In the genomic region with DNA sequence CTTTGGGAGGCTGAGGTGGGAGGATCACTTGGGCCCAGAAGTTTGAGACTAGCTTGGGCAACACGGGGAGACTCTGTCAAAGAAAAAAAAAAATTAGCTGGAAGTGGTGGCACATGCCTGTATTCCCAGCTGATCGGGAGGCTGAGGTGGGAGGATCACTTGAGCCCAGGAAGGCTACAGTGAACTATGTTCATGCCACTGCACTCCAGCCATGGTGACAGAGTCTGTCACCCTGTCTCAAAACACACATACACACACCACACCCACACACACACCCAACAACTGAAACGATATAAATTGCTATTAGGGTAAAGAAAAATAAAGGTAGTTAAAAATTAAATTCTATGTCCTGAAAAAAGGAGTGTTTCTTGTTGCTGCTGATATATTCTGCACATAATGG, we compare ENCODE assay signal across 1 cellular context.
TF ChIP-seq lines count a peak whose summit lies in the region.

No MANE protein-coding gene starts in this region.

TF ChIP-seq in GM12878, 131 proteins besides CTCF, POLR2A, EP300 and RAD21:
- TF ChIP-seq JUND (IDR thresholded peaks at IDR 0.05; ENCODE audit: low read depth, low read length) (no peak), BCL11A (IDR thresholded peaks at IDR 0.05; ENCODE audit: low read depth, low read length) (no peak), CEBPB (IDR thresholded peaks at IDR 0.05; ENCODE audit: borderline replicate concordance in 1 of 2, low read depth in 2 of 2, low read length in 2 of 2) (no peak), NR2C1 (IDR thresholded peaks at IDR 0.05) (no peak), LARP7 (IDR thresholded peaks at IDR 0.05) (no peak), TCF7 (IDR thresholded peaks at IDR 0.05; ENCODE audit: borderline replicate concordance) (no peak), GATAD2B (conservative IDR thresholded peaks at IDR 0.05; ENCODE audit: low read depth) (no peak), FOXM1 (IDR thresholded peaks at IDR 0.05; ENCODE audit: low read depth, low read length) (no peak), SREBF1 (IDR thresholded peaks at IDR 0.05; ENCODE audit: low read length) (no peak), NFXL1 (IDR thresholded peaks at IDR 0.05; ENCODE audit: borderline replicate concordance) (no peak), MEF2A (IDR thresholded peaks at IDR 0.05; ENCODE audit: insufficient read depth, low read depth, low read length) (no peak), GABPA (IDR thresholded peaks at IDR 0.05; ENCODE audit: low read depth) (no peak)
- TF ChIP-seq, protein P1, sequence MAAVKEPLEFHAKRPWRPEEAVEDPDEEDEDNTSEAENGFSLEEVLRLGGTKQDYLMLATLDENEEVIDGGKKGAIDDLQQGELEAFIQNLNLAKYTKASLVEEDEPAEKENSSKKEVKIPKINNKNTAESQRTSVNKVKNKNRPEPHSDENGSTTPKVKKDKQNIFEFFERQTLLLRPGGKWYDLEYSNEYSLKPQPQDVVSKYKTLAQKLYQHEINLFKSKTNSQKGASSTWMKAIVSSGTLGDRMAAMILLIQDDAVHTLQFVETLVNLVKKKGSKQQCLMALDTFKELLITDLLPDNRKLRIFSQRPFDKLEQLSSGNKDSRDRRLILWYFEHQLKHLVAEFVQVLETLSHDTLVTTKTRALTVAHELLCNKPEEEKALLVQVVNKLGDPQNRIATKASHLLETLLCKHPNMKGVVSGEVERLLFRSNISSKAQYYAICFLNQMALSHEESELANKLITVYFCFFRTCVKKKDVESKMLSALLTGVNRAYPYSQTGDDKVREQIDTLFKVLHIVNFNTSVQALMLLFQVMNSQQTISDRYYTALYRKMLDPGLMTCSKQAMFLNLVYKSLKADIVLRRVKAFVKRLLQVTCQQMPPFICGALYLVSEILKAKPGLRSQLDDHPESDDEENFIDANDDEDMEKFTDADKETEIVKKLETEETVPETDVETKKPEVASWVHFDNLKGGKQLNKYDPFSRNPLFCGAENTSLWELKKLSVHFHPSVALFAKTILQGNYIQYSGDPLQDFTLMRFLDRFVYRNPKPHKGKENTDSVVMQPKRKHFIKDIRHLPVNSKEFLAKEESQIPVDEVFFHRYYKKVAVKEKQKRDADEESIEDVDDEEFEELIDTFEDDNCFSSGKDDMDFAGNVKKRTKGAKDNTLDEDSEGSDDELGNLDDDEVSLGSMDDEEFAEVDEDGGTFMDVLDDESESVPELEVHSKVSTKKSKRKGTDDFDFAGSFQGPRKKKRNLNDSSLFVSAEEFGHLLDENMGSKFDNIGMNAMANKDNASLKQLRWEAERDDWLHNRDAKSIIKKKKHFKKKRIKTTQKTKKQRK (IDR thresholded peaks at IDR 0.05; ENCODE audit: low read depth, low read length) = no peak
- TF ChIP-seq, protein P2, sequence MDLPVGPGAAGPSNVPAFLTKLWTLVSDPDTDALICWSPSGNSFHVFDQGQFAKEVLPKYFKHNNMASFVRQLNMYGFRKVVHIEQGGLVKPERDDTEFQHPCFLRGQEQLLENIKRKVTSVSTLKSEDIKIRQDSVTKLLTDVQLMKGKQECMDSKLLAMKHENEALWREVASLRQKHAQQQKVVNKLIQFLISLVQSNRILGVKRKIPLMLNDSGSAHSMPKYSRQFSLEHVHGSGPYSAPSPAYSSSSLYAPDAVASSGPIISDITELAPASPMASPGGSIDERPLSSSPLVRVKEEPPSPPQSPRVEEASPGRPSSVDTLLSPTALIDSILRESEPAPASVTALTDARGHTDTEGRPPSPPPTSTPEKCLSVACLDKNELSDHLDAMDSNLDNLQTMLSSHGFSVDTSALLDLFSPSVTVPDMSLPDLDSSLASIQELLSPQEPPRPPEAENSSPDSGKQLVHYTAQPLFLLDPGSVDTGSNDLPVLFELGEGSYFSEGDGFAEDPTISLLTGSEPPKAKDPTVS (IDR thresholded peaks at IDR 0.05; ENCODE audit: low read depth, low read length) = no peak
- TF ChIP-seq, protein P3, sequence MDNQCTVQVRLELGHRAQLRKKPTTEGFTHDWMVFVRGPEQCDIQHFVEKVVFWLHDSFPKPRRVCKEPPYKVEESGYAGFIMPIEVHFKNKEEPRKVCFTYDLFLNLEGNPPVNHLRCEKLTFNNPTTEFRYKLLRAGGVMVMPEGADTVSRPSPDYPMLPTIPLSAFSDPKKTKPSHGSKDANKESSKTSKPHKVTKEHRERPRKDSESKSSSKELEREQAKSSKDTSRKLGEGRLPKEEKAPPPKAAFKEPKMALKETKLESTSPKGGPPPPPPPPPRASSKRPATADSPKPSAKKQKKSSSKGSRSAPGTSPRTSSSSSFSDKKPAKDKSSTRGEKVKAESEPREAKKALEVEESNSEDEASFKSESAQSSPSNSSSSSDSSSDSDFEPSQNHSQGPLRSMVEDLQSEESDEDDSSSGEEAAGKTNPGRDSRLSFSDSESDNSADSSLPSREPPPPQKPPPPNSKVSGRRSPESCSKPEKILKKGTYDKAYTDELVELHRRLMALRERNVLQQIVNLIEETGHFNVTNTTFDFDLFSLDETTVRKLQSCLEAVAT (IDR thresholded peaks at IDR 0.05) = no peak
